In genomic region chr11:70627219-70627618, GRCh38 we compare ENCODE assay signal across 12 cellular contexts.
"Had no signal": no experiment of that assay in that cellular context is flagged by ENCODE, and none has a peak within 500 bp of the region (broad histone marks: within the 10 kb centered on the region; RNA-seq: fewer than 3 reads in every experiment).

No MANE protein-coding gene starts in this region.

- H3K9me3 ChIP-seq: tibial nerve had no signal

- H3K36me3 ChIP-seq: tibial nerve had no signal

- ATAC-seq: activated CD4-positive, alpha-beta T cell treated with anti-CD3 and anti-CD28 coated beads for 36 hours; esophagus mucosa had no signal

- H3K4me3 ChIP-seq: tibial nerve had no signal

- H3K27ac ChIP-seq: tibial nerve had no signal

- DNase-seq: activated CD4-positive, alpha-beta memory T cell treated with anti-CD3 and anti-CD28 coated beads, Interleukin-2, amount 10 ng/mL, durations not matched to agents 7 days and 5 days; activated CD4-positive, alpha-beta T cell treated with anti-CD3 and anti-CD28 coated beads for 36 hours; activated gamma-delta T cell; activated T-cell treated with anti-CD3 and anti-CD28 coated beads, Interleukin-2, amount 50 U/mL, for 48 hours; amygdala; cerebellar nuclear complex; glutamatergic neuron; nephron progenitor cell; SW 1271; T1000 had no signal

- H3K27me3 ChIP-seq: tibial nerve had no signal
